15 cellular contexts compared by ENCODE assay signal in genomic region chr2:71535526-71535925, GRCh38.
DNase-seq lines count a peak whose midpoint lies in the region; ATAC-seq, FAIRE-seq and TF ChIP-seq lines count a peak whose summit lies in the region.
"Had no signal": no experiment of that assay in that cellular context is flagged by ENCODE, and none has a peak within 500 bp of the region (broad histone marks: within the 10 kb centered on the region; RNA-seq: fewer than 3 reads in every experiment).

No MANE protein-coding gene starts in this region.

- TF ChIP-seq CTCF in K562 (IDR thresholded peaks at IDR 0.05 in 2 of 3, conservative IDR thresholded peaks at IDR 0.05 in 1 of 3; ENCODE audit: insufficient read depth in 2 of 3, low read depth in 1 of 3, low read length in 3 of 3) (no peak), endothelial cell (IDR thresholded peaks at IDR 0.05; ENCODE audit: unreplicated experiment) (no peak), neural crest cell (conservative IDR thresholded peaks at IDR 0.05) (no peak), omental fat pad (IDR thresholded peaks at IDR 0.05) (no peak)

- peaks cover 82% of the 10 kb centered on the region for H3K36me3 Mint-ChIP-seq in endothelial cell (ENCODE audit: low read depth, unreplicated experiment)
- H3K36me3 Mint-ChIP-seq in neural crest cell (ENCODE audit: low read depth), result no peaks in the 10 kb centered on the region
- H3K36me3 Mint-ChIP-seq: CD4-positive, alpha-beta memory T cell had no signal

- no peaks in the 10 kb centered on the region for H3K36me3 ChIP-seq in K562 (ENCODE audit: control insufficient read depth, insufficient read depth, low read length)
- H3K36me3 ChIP-seq: BE2C had no signal

- TF ChIP-seq EP300 in K562 (IDR thresholded peaks at IDR 0.05; ENCODE audit: low read length), result no peak

- no peak overlapping the region for H3K9ac ChIP-seq in K562 (ENCODE audit: insufficient read depth in 1 of 2, low read depth in 2 of 2, low read length in 2 of 2)

- intact Hi-C loops in K562 (cut with micrococcal nuclease), result no loop called here

- H3K4me3 Mint-ChIP-seq in endothelial cell (ENCODE audit: unreplicated experiment) (peak overlapping the region; percentile 73), neural crest cell (no peak overlapping the region)
- H3K4me3 Mint-ChIP-seq: CD4-positive, alpha-beta memory T cell; GM23338 had no signal

- ATAC-seq in K562 (no peak), HG02973 (IDR thresholded peaks at IDR 0.05; ENCODE audit: unreplicated experiment) (no peak), omental fat pad (ENCODE audit: low FRiP score) (no peak)
- ATAC-seq: GM23338, HCT116 had no signal

- H2AFZ ChIP-seq in K562 (ENCODE audit: low read depth, low read length), result no peak overlapping the region
- H2AFZ ChIP-seq: GM23338 had no signal

- no peak for TF ChIP-seq RAD21 in K562 (CRISPR knock-in tag; conservative IDR thresholded peaks at IDR 0.05 in 1 of 2, IDR thresholded peaks at IDR 0.05 in 1 of 2)

- no peaks in the 10 kb centered on the region; a peak in 1 of 5 replicates for H3K4me1 ChIP-seq in K562 (replicated peaks in 1 of 2; ENCODE audit: control insufficient read depth in 2 of 2, insufficient read depth in 2 of 2, low read length in 2 of 2)
- H3K4me1 ChIP-seq: A549, BE2C had no signal

- H3K9me3 Mint-ChIP-seq in endothelial cell (ENCODE audit: unreplicated experiment) (no peaks in the 10 kb centered on the region), neural crest cell (no peaks in the 10 kb centered on the region)
- H3K9me3 Mint-ChIP-seq: CD4-positive, alpha-beta memory T cell; GM23338 had no signal

- no peaks in the 10 kb centered on the region for H3K79me2 ChIP-seq in K562 (ENCODE audit: control insufficient read depth, insufficient read depth, low read length)

- in situ Hi-C loops in K562 (cut with MboI), result loop anchor here (10.0 to 25.0 kb wide), 2 partner anchors 619 to 1052 kb away; no protein-coding TSS in a partner anchor

- H3K27me3 Mint-ChIP-seq in endothelial cell (ENCODE audit: unreplicated experiment), result peaks cover 11% of the 10 kb centered on the region
- peaks cover 4% of the 10 kb centered on the region for H3K27me3 Mint-ChIP-seq in neural crest cell (ENCODE audit: low read depth)

- BruUV-seq in K562 (replicated peaks; lab: Mats Ljungman, UMichigan), result no TSS peak

- peaks cover 13% of the 10 kb centered on the region for H3K4me1 Mint-ChIP-seq in endothelial cell (ENCODE audit: unreplicated experiment)
- H3K4me1 Mint-ChIP-seq in neural crest cell, result no peaks in the 10 kb centered on the region
- H3K4me1 Mint-ChIP-seq: CD4-positive, alpha-beta memory T cell had no signal

- 3% methylated on average over 6 of the region's 7 CpGs for WGBS in K562 (ENCODE audit: insufficient coverage, low coverage, missing lambda C conversion rate)

- no peak overlapping the region for H3K4me3 ChIP-seq in K562
- H3K4me3 ChIP-seq: A549, GM23338 had no signal

- FAIRE-seq in K562 (lab: Jason Lieb, UNC) (no peak), urothelium cell line (lab: Jason Lieb, UNC) (peak; percentile 44)
- FAIRE-seq: A549, GM12891 had no signal

- no peak for TF ChIP-seq POLR2A in K562 (conservative IDR thresholded peaks at IDR 0.05)

- POLR2A ChIA-PET in K562 (lab: Yijun Ruan, JAX), result interaction anchor here (0.7 to 0.9 kb wide), 4 partner anchors 10 to 380 kb away, joined by 3 to 6 read pairs (median 3); no protein-coding TSS in a partner anchor

- no peak overlapping the region for H3K4me2 ChIP-seq in K562 (ENCODE audit: insufficient read depth, low read length)
- H3K4me2 ChIP-seq: A549, GM23338 had no signal

- DNase-seq in K562 (ENCODE audit: extremely low read depth in 1 of 4, low spot score in 3 of 4), result no peak
- no peak for DNase-seq in endothelial cell (ENCODE audit: low spot score)
- no peak for DNase-seq in neural crest cell (ENCODE audit: low read depth, low spot score)
- no peak for DNase-seq in urothelium cell line (ENCODE audit: low spot score)
- DNase-seq in NCI-H187 (lab: John Stamatoyannopoulos, UW), result no peak
- no peak for DNase-seq in omental fat pad (ENCODE audit: low spot score)
- DNase-seq: BE2C; CD4-positive, alpha-beta memory T cell; DMS79 had no signal

- H3K9me3 ChIP-seq in K562 (replicated peaks; ENCODE audit: control insufficient read depth, insufficient read depth, low read depth, low read length), result no peaks in the 10 kb centered on the region
- H3K9me3 ChIP-seq: A549, BE2C had no signal

- H3K9me1 ChIP-seq in K562 (ENCODE audit: control insufficient read depth, insufficient read depth, low read length), result no peaks in the 10 kb centered on the region

- CTCF ChIA-PET in K562 (lab: Yijun Ruan, JAX; ENCODE audit: low intra/inter-chr PET ratio), result interaction anchor here (1.2 kb wide), 1 partner anchor 460 kb away, joined by 3 read pairs; no protein-coding TSS in a partner anchor

- H3K27ac Mint-ChIP-seq in endothelial cell (ENCODE audit: unreplicated experiment) (peak overlapping the region; percentile 52), neural crest cell (ENCODE audit: unreplicated experiment) (peak overlapping the region; percentile 75)
- H3K27ac Mint-ChIP-seq: CD4-positive, alpha-beta memory T cell; GM23338 had no signal

- H4K20me1 ChIP-seq in K562 (replicated peaks; ENCODE audit: control insufficient read depth, insufficient read depth, low read length), result no peaks in the 10 kb centered on the region

- H3K27me3 ChIP-seq in K562 (ENCODE audit: control insufficient read depth in 2 of 2, insufficient read depth in 2 of 2, low read length in 2 of 2), result peaks cover 8 to 22% of the 10 kb centered on the region in 2 experiments; a peak in 3 of 5 replicates
- H3K27me3 ChIP-seq: BE2C had no signal

- H3K27ac ChIP-seq in K562 (ENCODE audit: extremely low read depth, low read depth, low read length), result no peak overlapping the region
- H3K27ac ChIP-seq: A549, C4-2B had no signal

TF ChIP-seq in K562, 482 proteins besides CTCF, POLR2A, EP300 and RAD21:
- TF ChIP-seq SRSF7 (optimal IDR thresholded peaks at IDR 0.05; ENCODE audit: low read depth, low read length) (no peak), STAT5A (IDR thresholded peaks at IDR 0.05; ENCODE audit: borderline replicate concordance, low read length) (no peak), ZFP36 (IDR thresholded peaks at IDR 0.05; ENCODE audit: low read depth, low read length, partially characterized antibody) (peak; percentile 53)
- TF ChIP-seq, protein P1, sequence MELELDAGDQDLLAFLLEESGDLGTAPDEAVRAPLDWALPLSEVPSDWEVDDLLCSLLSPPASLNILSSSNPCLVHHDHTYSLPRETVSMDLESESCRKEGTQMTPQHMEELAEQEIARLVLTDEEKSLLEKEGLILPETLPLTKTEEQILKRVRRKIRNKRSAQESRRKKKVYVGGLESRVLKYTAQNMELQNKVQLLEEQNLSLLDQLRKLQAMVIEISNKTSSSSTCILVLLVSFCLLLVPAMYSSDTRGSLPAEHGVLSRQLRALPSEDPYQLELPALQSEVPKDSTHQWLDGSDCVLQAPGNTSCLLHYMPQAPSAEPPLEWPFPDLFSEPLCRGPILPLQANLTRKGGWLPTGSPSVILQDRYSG (tag; conservative IDR thresholded peaks at IDR 0.05; ENCODE audit: low read depth), result no peak
